Comparison of ENCODE assay signal across 1 cellular context in the genomic region with DNA sequence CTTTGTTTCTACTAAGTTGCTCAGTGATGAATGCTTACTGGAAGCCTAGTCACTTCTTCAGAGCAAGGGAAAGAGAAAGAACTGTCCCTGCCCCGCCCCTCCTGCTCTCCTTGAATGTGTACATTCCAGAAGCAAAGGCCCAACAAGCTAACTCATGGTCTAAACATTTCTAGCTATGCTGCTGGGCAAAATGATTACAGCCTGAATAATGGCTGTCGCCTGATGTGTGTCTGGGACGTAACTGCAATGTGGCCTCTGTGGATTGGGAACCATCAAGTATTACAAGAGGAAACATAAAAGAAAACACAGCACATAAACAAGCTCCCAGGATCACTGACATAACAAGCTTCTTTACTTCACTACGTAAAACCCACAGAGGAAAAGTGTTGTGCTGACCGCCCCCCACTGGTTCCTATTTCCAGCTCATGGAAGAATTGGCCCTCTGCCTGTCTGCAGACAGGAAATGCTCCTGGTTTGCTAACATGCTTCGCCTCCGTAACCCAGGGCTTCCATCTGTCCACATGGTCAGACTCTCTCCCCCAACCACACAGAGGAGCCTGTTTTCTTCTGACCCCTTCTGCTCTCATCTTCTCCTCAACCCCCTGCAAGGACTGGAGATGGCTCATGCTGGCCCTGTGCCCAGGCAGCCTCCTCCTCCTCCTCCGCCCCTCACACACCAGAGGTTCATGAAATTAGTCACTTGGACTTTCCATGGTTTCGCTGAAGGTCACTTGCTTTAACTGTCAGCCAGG.
TF ChIP-seq lines count a peak whose summit lies in the region.

No MANE protein-coding gene starts in this region.

TF ChIP-seq in H1, 55 proteins besides CTCF, POLR2A, EP300 and RAD21 (continued from another document):
- TF ChIP-seq, protein P1, sequence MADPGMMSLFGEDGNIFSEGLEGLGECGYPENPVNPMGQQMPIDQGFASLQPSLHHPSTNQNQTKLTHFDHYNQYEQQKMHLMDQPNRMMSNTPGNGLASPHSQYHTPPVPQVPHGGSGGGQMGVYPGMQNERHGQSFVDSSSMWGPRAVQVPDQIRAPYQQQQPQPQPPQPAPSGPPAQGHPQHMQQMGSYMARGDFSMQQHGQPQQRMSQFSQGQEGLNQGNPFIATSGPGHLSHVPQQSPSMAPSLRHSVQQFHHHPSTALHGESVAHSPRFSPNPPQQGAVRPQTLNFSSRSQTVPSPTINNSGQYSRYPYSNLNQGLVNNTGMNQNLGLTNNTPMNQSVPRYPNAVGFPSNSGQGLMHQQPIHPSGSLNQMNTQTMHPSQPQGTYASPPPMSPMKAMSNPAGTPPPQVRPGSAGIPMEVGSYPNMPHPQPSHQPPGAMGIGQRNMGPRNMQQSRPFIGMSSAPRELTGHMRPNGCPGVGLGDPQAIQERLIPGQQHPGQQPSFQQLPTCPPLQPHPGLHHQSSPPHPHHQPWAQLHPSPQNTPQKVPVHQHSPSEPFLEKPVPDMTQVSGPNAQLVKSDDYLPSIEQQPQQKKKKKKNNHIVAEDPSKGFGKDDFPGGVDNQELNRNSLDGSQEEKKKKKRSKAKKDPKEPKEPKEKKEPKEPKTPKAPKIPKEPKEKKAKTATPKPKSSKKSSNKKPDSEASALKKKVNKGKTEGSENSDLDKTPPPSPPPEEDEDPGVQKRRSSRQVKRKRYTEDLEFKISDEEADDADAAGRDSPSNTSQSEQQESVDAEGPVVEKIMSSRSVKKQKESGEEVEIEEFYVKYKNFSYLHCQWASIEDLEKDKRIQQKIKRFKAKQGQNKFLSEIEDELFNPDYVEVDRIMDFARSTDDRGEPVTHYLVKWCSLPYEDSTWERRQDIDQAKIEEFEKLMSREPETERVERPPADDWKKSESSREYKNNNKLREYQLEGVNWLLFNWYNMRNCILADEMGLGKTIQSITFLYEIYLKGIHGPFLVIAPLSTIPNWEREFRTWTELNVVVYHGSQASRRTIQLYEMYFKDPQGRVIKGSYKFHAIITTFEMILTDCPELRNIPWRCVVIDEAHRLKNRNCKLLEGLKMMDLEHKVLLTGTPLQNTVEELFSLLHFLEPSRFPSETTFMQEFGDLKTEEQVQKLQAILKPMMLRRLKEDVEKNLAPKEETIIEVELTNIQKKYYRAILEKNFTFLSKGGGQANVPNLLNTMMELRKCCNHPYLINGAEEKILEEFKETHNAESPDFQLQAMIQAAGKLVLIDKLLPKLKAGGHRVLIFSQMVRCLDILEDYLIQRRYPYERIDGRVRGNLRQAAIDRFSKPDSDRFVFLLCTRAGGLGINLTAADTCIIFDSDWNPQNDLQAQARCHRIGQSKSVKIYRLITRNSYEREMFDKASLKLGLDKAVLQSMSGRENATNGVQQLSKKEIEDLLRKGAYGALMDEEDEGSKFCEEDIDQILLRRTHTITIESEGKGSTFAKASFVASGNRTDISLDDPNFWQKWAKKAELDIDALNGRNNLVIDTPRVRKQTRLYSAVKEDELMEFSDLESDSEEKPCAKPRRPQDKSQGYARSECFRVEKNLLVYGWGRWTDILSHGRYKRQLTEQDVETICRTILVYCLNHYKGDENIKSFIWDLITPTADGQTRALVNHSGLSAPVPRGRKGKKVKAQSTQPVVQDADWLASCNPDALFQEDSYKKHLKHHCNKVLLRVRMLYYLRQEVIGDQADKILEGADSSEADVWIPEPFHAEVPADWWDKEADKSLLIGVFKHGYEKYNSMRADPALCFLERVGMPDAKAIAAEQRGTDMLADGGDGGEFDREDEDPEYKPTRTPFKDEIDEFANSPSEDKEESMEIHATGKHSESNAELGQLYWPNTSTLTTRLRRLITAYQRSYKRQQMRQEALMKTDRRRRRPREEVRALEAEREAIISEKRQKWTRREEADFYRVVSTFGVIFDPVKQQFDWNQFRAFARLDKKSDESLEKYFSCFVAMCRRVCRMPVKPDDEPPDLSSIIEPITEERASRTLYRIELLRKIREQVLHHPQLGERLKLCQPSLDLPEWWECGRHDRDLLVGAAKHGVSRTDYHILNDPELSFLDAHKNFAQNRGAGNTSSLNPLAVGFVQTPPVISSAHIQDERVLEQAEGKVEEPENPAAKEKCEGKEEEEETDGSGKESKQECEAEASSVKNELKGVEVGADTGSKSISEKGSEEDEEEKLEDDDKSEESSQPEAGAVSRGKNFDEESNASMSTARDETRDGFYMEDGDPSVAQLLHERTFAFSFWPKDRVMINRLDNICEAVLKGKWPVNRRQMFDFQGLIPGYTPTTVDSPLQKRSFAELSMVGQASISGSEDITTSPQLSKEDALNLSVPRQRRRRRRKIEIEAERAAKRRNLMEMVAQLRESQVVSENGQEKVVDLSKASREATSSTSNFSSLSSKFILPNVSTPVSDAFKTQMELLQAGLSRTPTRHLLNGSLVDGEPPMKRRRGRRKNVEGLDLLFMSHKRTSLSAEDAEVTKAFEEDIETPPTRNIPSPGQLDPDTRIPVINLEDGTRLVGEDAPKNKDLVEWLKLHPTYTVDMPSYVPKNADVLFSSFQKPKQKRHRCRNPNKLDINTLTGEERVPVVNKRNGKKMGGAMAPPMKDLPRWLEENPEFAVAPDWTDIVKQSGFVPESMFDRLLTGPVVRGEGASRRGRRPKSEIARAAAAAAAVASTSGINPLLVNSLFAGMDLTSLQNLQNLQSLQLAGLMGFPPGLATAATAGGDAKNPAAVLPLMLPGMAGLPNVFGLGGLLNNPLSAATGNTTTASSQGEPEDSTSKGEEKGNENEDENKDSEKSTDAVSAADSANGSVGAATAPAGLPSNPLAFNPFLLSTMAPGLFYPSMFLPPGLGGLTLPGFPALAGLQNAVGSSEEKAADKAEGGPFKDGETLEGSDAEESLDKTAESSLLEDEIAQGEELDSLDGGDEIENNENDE (IDR thresholded peaks at IDR 0.05; ENCODE audit: insufficient replicate concordance, low read length) = no peak
- TF ChIP-seq RXRA (IDR thresholded peaks at IDR 0.05; ENCODE audit: insufficient read depth, low read depth, low read length) (no peak), CHD2 (IDR thresholded peaks at IDR 0.05; ENCODE audit: low read length) (no peak), CREB1 (IDR thresholded peaks at IDR 0.05) (no peak), RFX5 (IDR thresholded peaks at IDR 0.05; ENCODE audit: borderline replicate concordance, low read depth, low read length) (no peak)
